Comparison of ENCODE assay signal across 4 cellular contexts in genomic region chr18:13760047-13760446, GRCh38.
"Had no signal": no experiment of that assay in that cellular context is flagged by ENCODE, and none has a peak within 500 bp of the region (broad histone marks: within the 10 kb centered on the region; RNA-seq: fewer than 3 reads in every experiment).

No MANE protein-coding gene starts in this region.

- ATAC-seq: GM23338 had no signal

- DNase-seq: H9, HCEC 1CT, IMR-90 had no signal

- H3K4me3 ChIP-seq: GM23338 had no signal
